ENCODE assay signal across 14 cellular contexts in genomic region chr15:97521894-97522293, GRCh38.
A peak's percentile ranks its signal among the peaks of the same experiment; 100 is the strongest.
DNase-seq lines count a peak whose midpoint lies in the region; ATAC-seq and TF ChIP-seq lines count a peak whose summit lies in the region.
"Had no signal": no experiment of that assay in that cellular context is flagged by ENCODE, and none has a peak within 500 bp of the region (broad histone marks: within the 10 kb centered on the region; RNA-seq: fewer than 3 reads in every experiment).

No MANE protein-coding gene starts in this region.

- no peak overlapping the region for H3K4me3 Mint-ChIP-seq in GM23338
- no peak overlapping the region for H3K4me3 Mint-ChIP-seq in activated T-cell treated with anti-CD3 and anti-CD28 coated beads, Interleukin-2, amount 50 U/mL, for 72 hours
- H3K4me3 Mint-ChIP-seq: activated naive CD4-positive, alpha-beta T cell treated with anti-CD3 and anti-CD28 coated beads for 36 hours; CD4-positive, CD25-positive, alpha-beta regulatory T cell; stimulated activated naive B cell treated with anti-CD40 and anti-IgM and Interleukin-4, amounts not matched to agents 10 μg/mL and 1 μg/mL and 100 μg/mL, for 72 hours had no signal

- ATAC-seq in GM23338 (peak; percentile 53), GM19023 (IDR thresholded peaks at IDR 0.05; ENCODE audit: unreplicated experiment) (no peak), GM19397 (IDR thresholded peaks at IDR 0.05; ENCODE audit: unreplicated experiment) (no peak)
- no peak for ATAC-seq in activated T-cell treated with anti-CD3 and anti-CD28 coated beads, Interleukin-2, amount 50 U/mL, for 72 hours (replicated peaks in 1 of 2)
- ATAC-seq: left lung; SK-N-SH treated with all-trans-retinoic acid at 6 μM for 48 hours; stimulated activated naive B cell treated with anti-CD40 and anti-IgM and Interleukin-4, amounts not matched to agents 10 μg/mL and 1 μg/mL and 100 μg/mL, for 72 hours had no signal

- H2AFZ ChIP-seq in GM23338 = no peak overlapping the region

- no peaks in the 10 kb centered on the region for H3K27me3 Mint-ChIP-seq in GM23338 (ENCODE audit: insufficient read depth, low read depth, poor library complexity)
- no peaks in the 10 kb centered on the region for H3K27me3 Mint-ChIP-seq in activated T-cell treated with anti-CD3 and anti-CD28 coated beads, Interleukin-2, amount 50 U/mL, for 72 hours (ENCODE audit: low read depth)
- H3K27me3 Mint-ChIP-seq: CD4-positive, CD25-positive, alpha-beta regulatory T cell; stimulated activated naive B cell treated with anti-CD40 and anti-IgM and Interleukin-4, amounts not matched to agents 10 μg/mL and 1 μg/mL and 100 μg/mL, for 72 hours had no signal

- no peak overlapping the region for H3K27ac Mint-ChIP-seq in GM23338
- H3K27ac Mint-ChIP-seq in activated T-cell treated with anti-CD3 and anti-CD28 coated beads, Interleukin-2, amount 50 U/mL, for 72 hours = no peak overlapping the region
- H3K27ac Mint-ChIP-seq: activated naive CD4-positive, alpha-beta T cell treated with anti-CD3 and anti-CD28 coated beads for 36 hours; stimulated activated naive B cell treated with anti-CD40 and anti-IgM and Interleukin-4, amounts not matched to agents 10 μg/mL and 1 μg/mL and 100 μg/mL, for 72 hours had no signal

- no peak overlapping the region for H3K4me3 ChIP-seq in GM23338
- peak overlapping the region; percentile 54 for H3K4me3 ChIP-seq in rectal smooth muscle tissue (ENCODE audit: low read length)
- H3K4me3 ChIP-seq: left lung had no signal

- H3K36me3 ChIP-seq in GM23338 (ENCODE audit: insufficient read depth) = no peaks in the 10 kb centered on the region
- no peaks in the 10 kb centered on the region for H3K36me3 ChIP-seq in rectal smooth muscle tissue (ENCODE audit: control insufficient read depth, insufficient read depth, low read length)
- H3K36me3 ChIP-seq: left lung had no signal

- H3K27ac ChIP-seq in GM23338 (ENCODE audit: low read depth) = no peak overlapping the region
- H3K27ac ChIP-seq in rectal smooth muscle tissue (ENCODE audit: low read depth, low read length) = no peak overlapping the region
- H3K27ac ChIP-seq: left lung had no signal

- no peaks in the 10 kb centered on the region for H4K20me1 ChIP-seq in GM23338 (replicated peaks; ENCODE audit: insufficient read depth)

- H3K4me1 ChIP-seq in GM23338 (ENCODE audit: insufficient read depth) (peaks cover 9% of the 10 kb centered on the region; the same call in 1 of the 2 replicates), rectal smooth muscle tissue (ENCODE audit: control insufficient read depth, insufficient read depth, low read length) (no peaks in the 10 kb centered on the region)
- H3K4me1 ChIP-seq: left lung had no signal

- H3K9me2 ChIP-seq in GM23338 (ENCODE audit: insufficient read depth) = peaks cover 3% of the 10 kb centered on the region; the same call in 1 of the 2 replicates

- no peaks in the 10 kb centered on the region for H3K79me2 ChIP-seq in GM23338 (replicated peaks; ENCODE audit: insufficient read depth)

- H3K36me3 Mint-ChIP-seq in GM23338 (ENCODE audit: low read depth) = no peaks in the 10 kb centered on the region
- no peaks in the 10 kb centered on the region for H3K36me3 Mint-ChIP-seq in activated T-cell treated with anti-CD3 and anti-CD28 coated beads, Interleukin-2, amount 50 U/mL, for 72 hours (ENCODE audit: insufficient read depth in 2 of 2)
- H3K36me3 Mint-ChIP-seq: CD4-positive, CD25-positive, alpha-beta regulatory T cell; stimulated activated naive B cell treated with anti-CD40 and anti-IgM and Interleukin-4, amounts not matched to agents 10 μg/mL and 1 μg/mL and 100 μg/mL, for 72 hours had no signal

- no peak overlapping the region for H3K4me2 ChIP-seq in GM23338

- no peak overlapping the region for H3K9ac ChIP-seq in rectal smooth muscle tissue (ENCODE audit: low read length)

- no peaks in the 10 kb centered on the region for H3K9me3 Mint-ChIP-seq in GM23338
- peaks cover under 1 to 2% of the 10 kb centered on the region in 2 donors for H3K9me3 Mint-ChIP-seq in activated T-cell treated with anti-CD3 and anti-CD28 coated beads, Interleukin-2, amount 50 U/mL, for 72 hours

- DNase-seq in GM23338 (ENCODE audit: low spot score) (no peak), amygdala (lab: John Stamatoyannopoulos, UW) (peak in 31 of 56 donors; percentile 2 to 69 (median 21)), cardiac septum (ENCODE audit: low spot score) (peak; percentile 83), germinal center (ENCODE audit: low spot score) (no peak)
- DNase-seq in activated T-cell treated with anti-CD3 and anti-CD28 coated beads, Interleukin-2, amount 50 U/mL, for 72 hours = no peak
- DNase-seq: activated CD4-positive, alpha-beta T cell treated with anti-CD3 and anti-CD28 coated beads for 4 hours; activated naive CD4-positive, alpha-beta T cell treated with anti-CD3 and anti-CD28 coated beads for 36 hours; CD4-positive, CD25-positive, alpha-beta regulatory T cell; stimulated activated naive B cell treated with anti-CD40 and anti-IgM and Interleukin-4, amounts not matched to agents 10 μg/mL and 1 μg/mL and 100 μg/mL, for 72 hours had no signal

- H3F3A ChIP-seq in GM23338 (replicated peaks; ENCODE audit: low read depth) = no peaks in the 10 kb centered on the region

- H3K4me1 Mint-ChIP-seq in GM23338 = peaks cover 22% of the 10 kb centered on the region
- no peaks in the 10 kb centered on the region for H3K4me1 Mint-ChIP-seq in activated T-cell treated with anti-CD3 and anti-CD28 coated beads, Interleukin-2, amount 50 U/mL, for 72 hours (ENCODE audit: low read depth)
- H3K4me1 Mint-ChIP-seq: CD4-positive, CD25-positive, alpha-beta regulatory T cell had no signal

- TF ChIP-seq CTCF in GM23338 (conservative IDR thresholded peaks at IDR 0.05; ENCODE audit: low read depth in 2 of 2) = no peak

- intact Hi-C loops in cardiac septum (cut with DNase I) = loop anchor here (5.0 kb wide), 1 partner anchor 170 kb away; no protein-coding TSS in a partner anchor

- H3K27me3 ChIP-seq in GM23338 (ENCODE audit: insufficient read depth) = no peaks in the 10 kb centered on the region
- H3K27me3 ChIP-seq in rectal smooth muscle tissue (ENCODE audit: control insufficient read depth, insufficient read depth, low read length) = no peaks in the 10 kb centered on the region
- H3K27me3 ChIP-seq: left lung had no signal

TF ChIP-seq in GM23338, 12 proteins besides CTCF, POLR2A, EP300 and RAD21 (continues in another document):
- TF ChIP-seq EZH2 (IDR thresholded peaks at IDR 0.05; ENCODE audit: low read depth, unreplicated experiment) (no peak), ZNF114 (CRISPR knock-in tag; IDR thresholded peaks at IDR 0.05) (no peak), REST (IDR thresholded peaks at IDR 0.05; ENCODE audit: unreplicated experiment) (no peak), JUNB (IDR thresholded peaks at IDR 0.05; ENCODE audit: unreplicated experiment) (no peak)

Comparison
In these comparisons a context has a peak if more than half of its experiments do, and no peak if none do; other contexts are left out.
1. DNase-seq: peak in amygdala (31 of 56) and cardiac septum (single experiment); none in GM23338 (single experiment), germinal center (single experiment) and activated T-cell treated with anti-CD3 and anti-CD28 coated beads, Interleukin-2, amount 50 U/mL, for 72 hours (0 of 2).